Comparison of ENCODE assay signal across 9 cellular contexts in genomic region chrX:54695816-54696487, GRCh38.
DNase-seq lines count a peak whose midpoint lies in the region; ATAC-seq and TF ChIP-seq lines count a peak whose summit lies in the region.
"Had no signal": no experiment of that assay in that cellular context is flagged by ENCODE, and none has a peak within 500 bp of the region (broad histone marks: within the 10 kb centered on the region; RNA-seq: fewer than 3 reads in every experiment).

No MANE protein-coding gene starts in this region.

- H3K4me3 ChIP-seq in parathyroid adenoma (ENCODE audit: low read depth, low read length) (no peak overlapping the region), endodermal cell (ENCODE audit: low read length) (no peak overlapping the region)

- no peak overlapping the region for H3K27ac Mint-ChIP-seq in stimulated activated effector memory CD8-positive, alpha-beta T cell treated with anti-CD3 and anti-CD28 coated beads, Interleukin-12 subunit alpha, Interleukin-12 subunit beta, amount 100 ng/mL, for 72 hours
- no peak overlapping the region for H3K27ac Mint-ChIP-seq in endodermal cell
- H3K27ac Mint-ChIP-seq: activated naive CD8-positive, alpha-beta T cell treated with anti-CD3 and anti-CD28 coated beads for 36 hours had no signal

- H3K9me3 ChIP-seq in parathyroid adenoma (ENCODE audit: control insufficient read depth, low read length) (no peaks in the 10 kb centered on the region), endodermal cell (ENCODE audit: control insufficient read depth, low read length) (peaks cover 5% of the 10 kb centered on the region)

- DNase-seq in GM19238 (ENCODE audit: insufficient read length, low spot score), result peak; percentile 40
- DNase-seq in LHCN-M2 (ENCODE audit: low read depth), result peak; percentile 0
- no peak for DNase-seq in stimulated activated effector memory CD8-positive, alpha-beta T cell treated with anti-CD3 and anti-CD28 coated beads, Interleukin-12 subunit alpha, Interleukin-12 subunit beta, amount 100 ng/mL, for 72 hours (ENCODE audit: low spot score in 2 of 2)
- DNase-seq in ureter (ENCODE audit: low spot score), result no peak
- DNase-seq in endodermal cell, result no peak
- DNase-seq: activated naive CD8-positive, alpha-beta T cell treated with anti-CD3 and anti-CD28 coated beads for 36 hours; stimulated activated CD4-positive, alpha-beta T cell treated with anti-CD3 and anti-CD28 coated beads, Interleukin-4, amount 100 ng/mL, for 4 hours had no signal

- H3K27ac ChIP-seq in parathyroid adenoma, result no peak overlapping the region
- no peak overlapping the region for H3K27ac ChIP-seq in endodermal cell (ENCODE audit: low read depth, low read length)

- no peaks in the 10 kb centered on the region for H3K36me3 Mint-ChIP-seq in stimulated activated effector memory CD8-positive, alpha-beta T cell treated with anti-CD3 and anti-CD28 coated beads, Interleukin-12 subunit alpha, Interleukin-12 subunit beta, amount 100 ng/mL, for 72 hours
- no peaks in the 10 kb centered on the region for H3K36me3 Mint-ChIP-seq in endodermal cell (ENCODE audit: low read depth)
- H3K36me3 Mint-ChIP-seq: activated naive CD8-positive, alpha-beta T cell treated with anti-CD3 and anti-CD28 coated beads for 36 hours had no signal

- H3K36me3 ChIP-seq in parathyroid adenoma (ENCODE audit: control insufficient read depth, insufficient read depth, low read length), result no peaks in the 10 kb centered on the region
- no peaks in the 10 kb centered on the region for H3K36me3 ChIP-seq in endodermal cell (ENCODE audit: control insufficient read depth, insufficient read depth, low read length)

- peaks cover 2% of the 10 kb centered on the region for H3K9me3 Mint-ChIP-seq in stimulated activated effector memory CD8-positive, alpha-beta T cell treated with anti-CD3 and anti-CD28 coated beads, Interleukin-12 subunit alpha, Interleukin-12 subunit beta, amount 100 ng/mL, for 72 hours
- peaks cover 70% of the 10 kb centered on the region for H3K9me3 Mint-ChIP-seq in endodermal cell
- H3K9me3 Mint-ChIP-seq: activated naive CD8-positive, alpha-beta T cell treated with anti-CD3 and anti-CD28 coated beads for 36 hours had no signal

- H3K4me1 ChIP-seq in parathyroid adenoma, result no peaks in the 10 kb centered on the region
- no peaks in the 10 kb centered on the region for H3K4me1 ChIP-seq in endodermal cell (ENCODE audit: control insufficient read depth, insufficient read depth, low read length)

- no peaks in the 10 kb centered on the region for H3K27me3 ChIP-seq in parathyroid adenoma (ENCODE audit: control insufficient read depth, insufficient read depth, low read length)
- H3K27me3 ChIP-seq in endodermal cell (ENCODE audit: control insufficient read depth, insufficient read depth, low read length, poor library complexity, severe bottlenecking), result no peaks in the 10 kb centered on the region

- no peaks in the 10 kb centered on the region for H3K4me1 Mint-ChIP-seq in stimulated activated effector memory CD8-positive, alpha-beta T cell treated with anti-CD3 and anti-CD28 coated beads, Interleukin-12 subunit alpha, Interleukin-12 subunit beta, amount 100 ng/mL, for 72 hours
- no peaks in the 10 kb centered on the region for H3K4me1 Mint-ChIP-seq in endodermal cell

- H3K9ac ChIP-seq in parathyroid adenoma (no peak overlapping the region), endodermal cell (ENCODE audit: extremely low read depth, low read length, poor library complexity, severe bottlenecking) (no peak overlapping the region)

- H3K27me3 Mint-ChIP-seq in endodermal cell (ENCODE audit: insufficient read depth), result peaks cover 3% of the 10 kb centered on the region
- H3K27me3 Mint-ChIP-seq: activated naive CD8-positive, alpha-beta T cell treated with anti-CD3 and anti-CD28 coated beads for 36 hours had no signal

- peak overlapping the region; percentile 66 for H2AFZ ChIP-seq in parathyroid adenoma

- H3K79me2 ChIP-seq in parathyroid adenoma, result no peaks in the 10 kb centered on the region

- H3K4me2 ChIP-seq in parathyroid adenoma (ENCODE audit: low read length), result no peak overlapping the region

- H3K4me3 Mint-ChIP-seq in stimulated activated effector memory CD8-positive, alpha-beta T cell treated with anti-CD3 and anti-CD28 coated beads, Interleukin-12 subunit alpha, Interleukin-12 subunit beta, amount 100 ng/mL, for 72 hours, result no peak overlapping the region
- no peak overlapping the region for H3K4me3 Mint-ChIP-seq in endodermal cell
- H3K4me3 Mint-ChIP-seq: activated naive CD8-positive, alpha-beta T cell treated with anti-CD3 and anti-CD28 coated beads for 36 hours had no signal

- ATAC-seq in HG02763 (IDR thresholded peaks at IDR 0.05; ENCODE audit: unreplicated experiment), result peak; percentile 97
- no peak for ATAC-seq in stimulated activated effector memory CD8-positive, alpha-beta T cell treated with anti-CD3 and anti-CD28 coated beads, Interleukin-12 subunit alpha, Interleukin-12 subunit beta, amount 100 ng/mL, for 72 hours

- TF ChIP-seq CTCF in parathyroid adenoma (IDR thresholded peaks at IDR 0.05) (no peak), endodermal cell (conservative IDR thresholded peaks at IDR 0.05) (no peak)

- 79 to 94% methylated on average over 2 to 6 of the region's 6 CpGs for WGBS in endodermal cell (ENCODE audit: insufficient coverage in 1 of 2, insufficient read length in 1 of 2), 2 experiments

Comparison
In these comparisons a context has a peak if more than half of its experiments do, and no peak if none do; other contexts are left out.
1. DNase-seq: peak in GM19238 (single experiment) and LHCN-M2 (single experiment); none in stimulated activated effector memory CD8-positive, alpha-beta T cell treated with anti-CD3 and anti-CD28 coated beads, Interleukin-12 subunit alpha, Interleukin-12 subunit beta, amount 100 ng/mL, for 72 hours (0 of 2), ureter (single experiment) and endodermal cell (single experiment).